Comparison of ENCODE assay signal across 8 cellular contexts in genomic region chr6:138161434-138162103, GRCh38.
A peak's percentile ranks its signal among the peaks of the same experiment; 100 is the strongest.
DNase-seq lines count a peak whose midpoint lies in the region; ATAC-seq lines count a peak whose summit lies in the region.

ARFGEF3 (plus strand) TSS chr6:138161939; CDS start chr6:138162087, 148 bp downstream.

- H3K36me3 ChIP-seq in iPS-15b (ENCODE audit: control insufficient read depth, insufficient read depth, low read length) = no peaks in the 10 kb centered on the region

- H3K9me3 ChIP-seq in iPS-15b (ENCODE audit: control insufficient read depth, insufficient read depth, low read length) = no peaks in the 10 kb centered on the region

- DNase-seq in AG08396 (ENCODE audit: low spot score) (peak; percentile 71), T-helper 2 cell (peak; percentile 14 to 62 (median 35)), astrocyte of the hippocampus (ENCODE audit: low read depth, low spot score) (peak; percentile 80), skeletal muscle cell (ENCODE audit: low read depth) (no peak)

- peak within 1 kb of the TSS; percentile 75 for H3K4me3 ChIP-seq in iPS-15b (ENCODE audit: low read depth, low read length)
- H3K4me3 ChIP-seq in skeletal muscle cell (ENCODE audit: low read depth, low read length) = peak within 1 kb of the TSS; percentile 71

- H3K27me3 ChIP-seq in iPS-15b (ENCODE audit: control insufficient read depth, insufficient read depth, low read length) = peaks cover 30% of the 10 kb centered on the region

- peaks cover 14% of the 10 kb centered on the region for H3K4me1 ChIP-seq in iPS-15b (ENCODE audit: control insufficient read depth, insufficient read depth, low read length)

- H3K9ac ChIP-seq in iPS-15b (ENCODE audit: low read depth, low read length) = peak within 1 kb of the TSS; percentile 56

- peak; percentile 84 for ATAC-seq in GM19351 (IDR thresholded peaks at IDR 0.05; ENCODE audit: unreplicated experiment)
- ATAC-seq in HG03571 (IDR thresholded peaks at IDR 0.05; ENCODE audit: unreplicated experiment) = peak; percentile 62
- no peak for ATAC-seq in HG02970 (IDR thresholded peaks at IDR 0.05; ENCODE audit: low FRiP score, unreplicated experiment)
